Comparison of ENCODE assay signal across 1 cellular context in the genomic region with DNA sequence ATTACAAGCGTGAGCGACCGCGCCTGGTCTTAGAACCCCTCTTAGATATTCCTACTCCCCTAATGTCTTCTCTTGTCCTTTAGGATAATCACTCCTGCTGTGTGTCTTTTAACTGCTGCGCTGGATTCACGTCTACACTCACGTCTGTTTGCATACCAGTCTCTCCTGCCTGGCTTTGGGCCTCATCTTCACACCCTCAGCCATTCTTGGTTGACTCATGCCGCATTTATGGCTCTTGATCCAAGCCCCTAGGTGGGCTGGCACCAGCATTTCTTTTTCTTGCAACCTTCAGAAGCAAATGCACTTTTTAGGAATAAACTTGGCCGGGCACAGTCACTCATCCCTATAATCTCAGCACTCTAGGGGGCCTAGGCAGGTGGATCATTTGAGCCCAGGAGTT.
TF ChIP-seq lines count a peak whose summit lies in the region.

No MANE protein-coding gene starts in this region.

TF ChIP-seq in HepG2, 621 proteins besides CTCF, POLR2A, EP300 and RAD21:
- TF ChIP-seq HOXA7 (CRISPR knock-in tag; IDR thresholded peaks at IDR 0.05), result no peak
- TF ChIP-seq, protein P1, sequence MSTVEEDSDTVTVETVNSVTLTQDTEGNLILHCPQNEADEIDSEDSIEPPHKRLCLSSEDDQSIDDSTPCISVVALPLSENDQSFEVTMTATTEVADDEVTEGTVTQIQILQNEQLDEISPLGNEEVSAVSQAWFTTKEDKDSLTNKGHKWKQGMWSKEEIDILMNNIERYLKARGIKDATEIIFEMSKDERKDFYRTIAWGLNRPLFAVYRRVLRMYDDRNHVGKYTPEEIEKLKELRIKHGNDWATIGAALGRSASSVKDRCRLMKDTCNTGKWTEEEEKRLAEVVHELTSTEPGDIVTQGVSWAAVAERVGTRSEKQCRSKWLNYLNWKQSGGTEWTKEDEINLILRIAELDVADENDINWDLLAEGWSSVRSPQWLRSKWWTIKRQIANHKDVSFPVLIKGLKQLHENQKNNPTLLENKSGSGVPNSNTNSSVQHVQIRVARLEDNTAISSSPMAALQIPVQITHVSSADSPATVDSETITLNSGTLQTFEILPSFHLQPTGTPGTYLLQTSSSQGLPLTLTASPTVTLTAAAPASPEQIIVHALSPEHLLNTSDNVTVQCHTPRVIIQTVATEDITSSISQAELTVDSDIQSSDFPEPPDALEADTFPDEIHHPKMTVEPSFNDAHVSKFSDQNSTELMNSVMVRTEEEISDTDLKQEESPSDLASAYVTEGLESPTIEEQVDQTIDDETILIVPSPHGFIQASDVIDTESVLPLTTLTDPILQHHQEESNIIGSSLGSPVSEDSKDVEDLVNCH (CRISPR knock-in tag; IDR thresholded peaks at IDR 0.05), result no peak
- no peak for TF ChIP-seq SIX1 (CRISPR knock-in tag; IDR thresholded peaks at IDR 0.05; ENCODE audit: borderline replicate concordance)
- TF ChIP-seq XBP1 (CRISPR knock-in tag; IDR thresholded peaks at IDR 0.05), result no peak
- TF ChIP-seq MXI1 (IDR thresholded peaks at IDR 0.05; ENCODE audit: borderline replicate concordance, low read depth, low read length), result no peak
- TF ChIP-seq MBD4 (IDR thresholded peaks at IDR 0.05; ENCODE audit: borderline replicate concordance, low read length), result no peak
- no peak for TF ChIP-seq ZNF567 (CRISPR knock-in tag; IDR thresholded peaks at IDR 0.05; ENCODE audit: borderline replicate concordance)
- TF ChIP-seq ZNF441 (CRISPR knock-in tag; IDR thresholded peaks at IDR 0.05; ENCODE audit: borderline replicate concordance), result no peak
- no peak for TF ChIP-seq KDM6A (CRISPR knock-in tag; IDR thresholded peaks at IDR 0.05; ENCODE audit: low read depth)
